1 cellular context compared by ENCODE assay signal in genomic region chr1:171188388-171189266, GRCh38.
TF ChIP-seq lines count a peak whose summit lies in the region.

No MANE protein-coding gene starts in this region.

TF ChIP-seq in endothelial cell of umbilical vein, 7 proteins besides CTCF, POLR2A, EP300 and RAD21 (continued from another document):
- TF ChIP-seq MYC (IDR thresholded peaks at IDR 0.05; ENCODE audit: low read depth, low read length) (no peak), MAX (IDR thresholded peaks at IDR 0.05; ENCODE audit: insufficient read depth, insufficient read length) (no peak), FOS (IDR thresholded peaks at IDR 0.05; ENCODE audit: borderline replicate concordance, insufficient read depth, low read length) (no peak), POLR2AphosphoS5 (IDR thresholded peaks at IDR 0.05; ENCODE audit: insufficient read depth, low read depth, low read length) (no peak), JUN (IDR thresholded peaks at IDR 0.05; ENCODE audit: borderline replicate concordance, insufficient read depth, insufficient read length, low read depth) (no peak), GATA2 (IDR thresholded peaks at IDR 0.05; ENCODE audit: insufficient read depth, insufficient read length, low read depth, low read length) (no peak)
